ENCODE assay signal across 19 cellular contexts in genomic region chr11:9082575-9082974, GRCh38.
"Had no signal": no experiment of that assay in that cellular context is flagged by ENCODE, and none has a peak within 500 bp of the region (broad histone marks: within the 10 kb centered on the region; RNA-seq: fewer than 3 reads in every experiment).

No MANE protein-coding gene starts in this region.

- ATAC-seq: gastrocnemius medialis, heart right ventricle, left cardiac atrium, left lung, left ventricle myocardium superior, lower lobe of right lung, mucosa of descending colon had no signal

- H3K4me3 ChIP-seq: colonic mucosa, esophagus muscularis mucosa, gastrocnemius medialis, heart right ventricle, left lung, lower lobe of right lung, mucosa of descending colon had no signal

- DNase-seq: colonic mucosa; cortex of kidney; effector CD8-positive, alpha-beta T cell; foreskin fibroblast; foreskin melanocyte; gastrocnemius medialis; glutamatergic neuron; head of caudate nucleus; heart right ventricle; hypothalamus; immature natural killer cell; left cardiac atrium; left lung; left ventricle myocardium superior; lower lobe of right lung; mesenchymal stem cell; mucosa of descending colon; naive B cell had no signal
